In genomic region chr15:84813931-84814330, GRCh38 we compare ENCODE assay signal across 37 cellular contexts.
"Had no signal": no experiment of that assay in that cellular context is flagged by ENCODE, and none has a peak within 500 bp of the region (broad histone marks: within the 10 kb centered on the region; RNA-seq: fewer than 3 reads in every experiment).

No MANE protein-coding gene starts in this region.

- H3K27me3 ChIP-seq: adrenal gland, breast epithelium, cardiac muscle cell, gastroesophageal sphincter, heart right ventricle had no signal

- H3K4me3 Mint-ChIP-seq: activated B cell treated with CpG ODN at 0.5 μM for 24 hours; activated CD8-positive, alpha-beta T cell treated with anti-CD3 and anti-CD28 coated beads for 36 hours; activated naive CD4-positive, alpha-beta T cell treated with anti-CD3 and anti-CD28 coated beads, Interleukin-2, amount 50 U/mL, for 24 hours; activated naive CD8-positive, alpha-beta T cell treated with anti-CD3 and anti-CD28 coated beads for 36 hours; activated naive CD8-positive, alpha-beta T cell treated with anti-CD3 and anti-CD28 coated beads, Interleukin-2, amount 50 U/mL, for 24 hours; activated T-cell treated with anti-CD3 and anti-CD28 coated beads, Interleukin-2, amount 50 U/mL, for 24 hours; activated T-cell treated with anti-CD3 and anti-CD28 coated beads, Interleukin-2, amount 50 U/mL, for 72 hours; brain; central memory CD8-positive, alpha-beta T cell; effector memory CD8-positive, alpha-beta T cell; T-helper 17 cell; T-helper 2 cell treated with Interferon-gamma antibody and Interleukin-4, amounts not matched to agents 5 μg/mL and 100 μg/mL, for 36 hours had no signal

- H3K36me3 ChIP-seq: adrenal gland, breast epithelium, cardiac muscle cell, gastroesophageal sphincter, heart right ventricle, WERI-Rb-1 had no signal

- DNase-seq: activated B cell treated with CpG ODN at 0.5 μM for 24 hours; activated CD4-positive, alpha-beta T cell treated with anti-CD3 and anti-CD28 coated beads for 48 hours; activated CD4-positive, alpha-beta T cell treated with anti-CD3 and anti-CD28 coated beads, Interleukin-2, amount 50 U/mL, for 1 hour; activated CD4-positive, alpha-beta T cell treated with anti-CD3 and anti-CD28 coated beads, Interleukin-2, amount 50 U/mL, for 48 hours; activated CD8-positive, alpha-beta memory T cell treated with anti-CD3 and anti-CD28 coated beads for 24 hours; activated CD8-positive, alpha-beta memory T cell treated with anti-CD3 and anti-CD28 coated beads, Interleukin-2, amount 50 U/mL, for 4 hours; activated CD8-positive, alpha-beta T cell treated with anti-CD3 and anti-CD28 coated beads for 36 hours; activated gamma-delta T cell; activated naive CD4-positive, alpha-beta T cell treated with Interleukin-2 at 50 U/mL for 16 hours; activated naive CD8-positive, alpha-beta T cell treated with anti-CD3 and anti-CD28 coated beads for 36 hours; activated naive CD8-positive, alpha-beta T cell treated with anti-CD3 and anti-CD28 coated beads, Interleukin-2, amount 50 U/mL, for 24 hours; activated T-cell treated with anti-CD3 and anti-CD28 coated beads for 4 hours; activated T-cell treated with anti-CD3 and anti-CD28 coated beads, Interleukin-2, amount 50 U/mL, for 24 hours; activated T-cell treated with anti-CD3 and anti-CD28 coated beads, Interleukin-2, amount 50 U/mL, for 72 hours; adrenal gland; amygdala; aorta; dermis blood vessel endothelial cell; effector CD4-positive, alpha-beta T cell; effector memory CD8-positive, alpha-beta T cell; erythroblast; esophagus squamous epithelium; foreskin melanocyte; heart right ventricle; T-helper 1 cell; T-helper 17 cell; T1000; WERI-Rb-1 had no signal

- H3K9me3 ChIP-seq: adrenal gland, breast epithelium, esophagus squamous epithelium, gastroesophageal sphincter, heart right ventricle had no signal

- H3K9me3 Mint-ChIP-seq: activated B cell treated with CpG ODN at 0.5 μM for 24 hours; activated CD8-positive, alpha-beta T cell treated with anti-CD3 and anti-CD28 coated beads for 36 hours; activated naive CD4-positive, alpha-beta T cell treated with anti-CD3 and anti-CD28 coated beads, Interleukin-2, amount 50 U/mL, for 24 hours; activated naive CD8-positive, alpha-beta T cell treated with anti-CD3 and anti-CD28 coated beads for 36 hours; activated naive CD8-positive, alpha-beta T cell treated with anti-CD3 and anti-CD28 coated beads, Interleukin-2, amount 50 U/mL, for 24 hours; activated T-cell treated with anti-CD3 and anti-CD28 coated beads, Interleukin-2, amount 50 U/mL, for 24 hours; activated T-cell treated with anti-CD3 and anti-CD28 coated beads, Interleukin-2, amount 50 U/mL, for 72 hours; central memory CD8-positive, alpha-beta T cell; effector memory CD8-positive, alpha-beta T cell; T-helper 2 cell treated with Interferon-gamma antibody and Interleukin-4, amounts not matched to agents 5 μg/mL and 100 μg/mL, for 36 hours had no signal

- H3K4me3 ChIP-seq: adrenal gland, breast epithelium, cardiac muscle cell, coronary artery, esophagus squamous epithelium, gastroesophageal sphincter, heart right ventricle had no signal

- ATAC-seq: activated CD4-positive, CD25-positive, alpha-beta regulatory T cell treated with anti-CD3 and anti-CD28 coated beads, Interleukin-2, amount 50 U/mL, for 24 hours; activated CD8-positive, alpha-beta T cell treated with anti-CD3 and anti-CD28 coated beads for 36 hours; activated naive CD8-positive, alpha-beta T cell treated with anti-CD3 and anti-CD28 coated beads, Interleukin-2, amount 50 U/mL, for 24 hours; activated T-cell treated with anti-CD3 and anti-CD28 coated beads, Interleukin-2, amount 50 U/mL, for 72 hours; effector memory CD8-positive, alpha-beta T cell; gastroesophageal sphincter; heart right ventricle; T-helper 17 cell had no signal

- H3K27ac Mint-ChIP-seq: activated B cell treated with CpG ODN at 0.5 μM for 24 hours; activated CD8-positive, alpha-beta T cell treated with anti-CD3 and anti-CD28 coated beads for 36 hours; activated naive CD4-positive, alpha-beta T cell treated with anti-CD3 and anti-CD28 coated beads, Interleukin-2, amount 50 U/mL, for 24 hours; activated naive CD8-positive, alpha-beta T cell treated with anti-CD3 and anti-CD28 coated beads for 36 hours; activated naive CD8-positive, alpha-beta T cell treated with anti-CD3 and anti-CD28 coated beads, Interleukin-2, amount 50 U/mL, for 24 hours; activated T-cell treated with anti-CD3 and anti-CD28 coated beads, Interleukin-2, amount 50 U/mL, for 24 hours; brain; effector memory CD8-positive, alpha-beta T cell; T-helper 17 cell; T-helper 2 cell treated with Interferon-gamma antibody and Interleukin-4, amounts not matched to agents 5 μg/mL and 100 μg/mL, for 36 hours had no signal

- H3K27ac ChIP-seq: breast epithelium, cardiac muscle cell, coronary artery, esophagus squamous epithelium, gastroesophageal sphincter, WERI-Rb-1 had no signal

- H3K4me1 ChIP-seq: breast epithelium had no signal

- H3K27me3 Mint-ChIP-seq: central memory CD8-positive, alpha-beta T cell had no signal
